In genomic region chr7:128022631-128023532, GRCh38 we compare ENCODE assay signal across 11 cellular contexts. TPM values are rescaled to one million over a fixed set of nuclear protein-coding genes. Genes with fewer than 3 reads are reported as not detected.
DNase-seq lines count a peak whose midpoint lies in the region; ATAC-seq and TF ChIP-seq lines count a peak whose summit lies in the region.
"Had no signal": no experiment of that assay in that cellular context is flagged by ENCODE, and none has a peak within 500 bp of the region (broad histone marks: within the 10 kb centered on the region; RNA-seq: fewer than 3 reads in every experiment).

No MANE protein-coding gene starts in this region.

- no peaks in the 10 kb centered on the region for H3K9me3 Mint-ChIP-seq in WTC11
- H3K9me3 Mint-ChIP-seq: activated naive CD4-positive, alpha-beta T cell treated with anti-CD3 and anti-CD28 coated beads, Interleukin-2, amount 50 U/mL, for 24 hours; naive B cell had no signal

- no peaks in the 10 kb centered on the region for H3K27me3 ChIP-seq in gastroesophageal sphincter

- no peaks in the 10 kb centered on the region for H3K27me3 Mint-ChIP-seq in WTC11 (ENCODE audit: low read depth)
- H3K27me3 Mint-ChIP-seq: activated naive CD4-positive, alpha-beta T cell treated with anti-CD3 and anti-CD28 coated beads, Interleukin-2, amount 50 U/mL, for 24 hours; naive B cell had no signal

- peaks cover 3% of the 10 kb centered on the region; the same call in 1 of the 2 replicates for H3K36me3 Mint-ChIP-seq in WTC11

- peak; percentile 1 for DNase-seq in SIG-M5 treated with dmso at 0.1 percent for 504 hours (lab: John Stamatoyannopoulos, UW; ENCODE audit: unreplicated experiment)
- no peak for DNase-seq in SIG-M5 (lab: John Stamatoyannopoulos, UW)
- no peak for DNase-seq in WTC11 (ENCODE audit: low spot score)
- DNase-seq in NCI-H526 (lab: John Stamatoyannopoulos, UW): no peak
- no peak for DNase-seq in KG1 (lab: John Stamatoyannopoulos, UW)
- DNase-seq: AML-193, naive B cell had no signal

- no peak overlapping the region for H3K4me3 Mint-ChIP-seq in WTC11
- H3K4me3 Mint-ChIP-seq: activated naive CD4-positive, alpha-beta T cell treated with anti-CD3 and anti-CD28 coated beads, Interleukin-2, amount 50 U/mL, for 24 hours; naive B cell had no signal

- H3K9me3 ChIP-seq in gastroesophageal sphincter: no peaks in the 10 kb centered on the region

- TF ChIP-seq CTCF in WTC11 (IDR thresholded peaks at IDR 0.05): no peak
- TF ChIP-seq CTCF in gastroesophageal sphincter (IDR thresholded peaks at IDR 0.05): no peak

- no peak for TF ChIP-seq POLR2A in gastroesophageal sphincter (IDR thresholded peaks at IDR 0.05)

- 70 to 80% methylated on average over 6 of the region's 6 CpGs for WGBS in gastroesophageal sphincter (ENCODE audit: low coverage in 1 of 2), 2 donors

- TF ChIP-seq EP300 in gastroesophageal sphincter (IDR thresholded peaks at IDR 0.05): no peak

- no peak overlapping the region for H3K4me3 ChIP-seq in gastroesophageal sphincter

- ATAC-seq in WTC11: peak; percentile 9; the same call in 1 of the 2 replicates
- peak; percentile 46 for ATAC-seq in gastroesophageal sphincter
- no peak for ATAC-seq in GM19023 (IDR thresholded peaks at IDR 0.05; ENCODE audit: unreplicated experiment)

- peaks cover 0 to 19% (median 3%) of the 10 kb centered on the region in 3 donors for H3K4me1 ChIP-seq in gastroesophageal sphincter

- H3K4me1 Mint-ChIP-seq in WTC11: peaks cover 81% of the 10 kb centered on the region
- H3K4me1 Mint-ChIP-seq: activated naive CD4-positive, alpha-beta T cell treated with anti-CD3 and anti-CD28 coated beads, Interleukin-2, amount 50 U/mL, for 24 hours had no signal

- H3K36me3 ChIP-seq in gastroesophageal sphincter: peaks cover 0 to 16% of the 10 kb centered on the region in 2 donors

- H3K27ac ChIP-seq in gastroesophageal sphincter (no peak overlapping the region), temporal lobe (ENCODE audit: low read depth, low read length) (peak overlapping the region; percentile 5)

- H3K27ac Mint-ChIP-seq in WTC11: peak overlapping the region; percentile 2; the same call in 1 of the 2 replicates
- H3K27ac Mint-ChIP-seq: activated naive CD4-positive, alpha-beta T cell treated with anti-CD3 and anti-CD28 coated beads, Interleukin-2, amount 50 U/mL, for 24 hours had no signal

- CTCF ChIA-PET in WTC11 (lab: Charles Lee): interaction anchor here (0.5 to 1.3 kb wide), 3 partner anchors 13 to 209 kb away, joined by 3 read pairs; no protein-coding TSS in a partner anchor

- POLR2A ChIA-PET in WTC11 (lab: Charles Lee): no interaction called here

TF ChIP-seq in WTC11, 78 proteins besides CTCF, POLR2A, EP300 and RAD21 (continues in another document):
- TF ChIP-seq ETV6 (CRISPR knock-in tag; IDR thresholded peaks at IDR 0.05): no peak
- TF ChIP-seq CBFB (CRISPR knock-in tag; IDR thresholded peaks at IDR 0.05; ENCODE audit: low read depth): no peak
- no peak for TF ChIP-seq ZMAT4 (CRISPR knock-in tag; IDR thresholded peaks at IDR 0.05)
- TF ChIP-seq AFF4 (CRISPR knock-in tag; IDR thresholded peaks at IDR 0.05; ENCODE audit: borderline replicate concordance): no peak
- TF ChIP-seq ZBTB43 (CRISPR knock-in tag; IDR thresholded peaks at IDR 0.05): no peak
- TF ChIP-seq ZNF532 (CRISPR knock-in tag; IDR thresholded peaks at IDR 0.05; ENCODE audit: borderline replicate concordance): no peak
- no peak for TF ChIP-seq ZNF138 (CRISPR knock-in tag; conservative IDR thresholded peaks at IDR 0.05)
- no peak for TF ChIP-seq RORB (CRISPR knock-in tag; IDR thresholded peaks at IDR 0.05)
- TF ChIP-seq NR3C1 (CRISPR knock-in tag; conservative IDR thresholded peaks at IDR 0.05; ENCODE audit: low read depth): no peak
- TF ChIP-seq USF2 (CRISPR knock-in tag; IDR thresholded peaks at IDR 0.05): no peak

RNA-seq across cellular contexts. Expression of gene LRRC4, which starts 8.4 kb away (rescaled TPM):
- total RNA-seq in WTC11 (2021) (7.8 to 14.9 TPM (median 9.9 TPM) in 3 replicates), gastroesophageal sphincter (1 to 10 TPM in 1 of 4 donors, under 1 TPM in 2, not detected in 1; 0.39 to 1.9 (median 0.82) TPM), temporal lobe (13.5 TPM)
